Comparison of ENCODE assay signal across 8 cellular contexts in the genomic region with DNA sequence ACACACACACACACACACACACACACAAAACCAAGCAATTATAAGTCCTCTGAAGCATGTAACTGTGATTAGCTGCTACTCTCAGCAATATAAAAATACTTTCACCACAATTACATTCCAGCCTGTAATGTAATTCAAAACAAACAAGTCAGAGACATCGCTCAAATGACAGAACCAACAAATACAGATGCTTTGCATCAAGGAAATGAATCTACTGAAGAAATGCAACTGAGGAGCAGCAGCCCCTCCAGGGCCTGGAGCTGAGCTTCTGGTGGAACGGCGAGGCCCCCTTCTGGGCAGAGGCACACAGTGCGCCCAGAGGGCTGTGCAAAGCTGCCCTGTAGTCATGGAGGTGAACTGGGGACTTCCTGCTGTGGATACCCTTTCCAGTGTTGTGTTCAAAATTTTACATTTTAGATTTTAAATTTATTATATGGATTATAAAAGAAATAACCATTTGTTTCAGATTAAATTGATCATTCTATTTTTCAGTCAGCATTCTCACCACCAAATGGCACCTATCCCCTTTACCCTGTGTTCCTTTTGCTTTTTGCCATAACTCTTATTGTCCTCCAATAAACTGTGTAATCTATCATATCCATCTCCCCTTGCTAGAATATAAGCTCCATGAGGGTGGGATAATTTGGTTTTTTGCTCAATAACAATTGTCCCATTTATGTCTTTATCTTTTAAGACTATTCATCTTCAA. TPM values are rescaled to one million over a fixed set of nuclear protein-coding genes. Genes with fewer than 3 reads are reported as not detected.
DNase-seq lines count a peak whose midpoint lies in the region; ATAC-seq, FAIRE-seq and TF ChIP-seq lines count a peak whose summit lies in the region.

No MANE protein-coding gene starts in this region.

- no peak for FAIRE-seq in urothelium cell line (lab: Jason Lieb, UNC)

- DNase-seq in GM04503 (ENCODE audit: low read depth): peak; percentile 88
- peak; percentile 84 for DNase-seq in GM23338 (ENCODE audit: low spot score)
- DNase-seq in Kasumi-1 (lab: John Stamatoyannopoulos, UW): peak; percentile 69 to 81
- DNase-seq in SJSA1 (ENCODE audit: low read depth in 1 of 2, low spot score in 2 of 2): peak; percentile 64 to 68
- DNase-seq in activated gamma-delta T cell treated with Interleukin-2 at 50 U/mL for 16 hours: peak; percentile 67
- peak; percentile 63 for DNase-seq in germinal center (ENCODE audit: low spot score)
- DNase-seq in trophoblast cell: peak; percentile 77 to 82
- peak; percentile 68 for DNase-seq in urothelium cell line (ENCODE audit: low spot score)

- H2BK120ac ChIP-seq in trophoblast cell (ENCODE audit: insufficient read depth, low read length, poor library complexity): no peak overlapping the region

- no peaks in the 10 kb centered on the region for H3K79me1 ChIP-seq in trophoblast cell (ENCODE audit: low read length)

- no peak overlapping the region for H3K18ac ChIP-seq in trophoblast cell (ENCODE audit: low read length)

- ATAC-seq in GM23338: peak; percentile 100

- H2AK5ac ChIP-seq in trophoblast cell (ENCODE audit: low read length): no peak overlapping the region

- H3K4me3 Mint-ChIP-seq in GM23338: no peak overlapping the region

- no peaks in the 10 kb centered on the region for H3K79me2 ChIP-seq in GM23338 (replicated peaks; ENCODE audit: insufficient read depth)
- no peaks in the 10 kb centered on the region for H3K79me2 ChIP-seq in trophoblast cell (ENCODE audit: control insufficient read depth, insufficient read depth, low read length, poor library complexity)

- H3K4me2 ChIP-seq in GM23338 (no peak overlapping the region), trophoblast cell (ENCODE audit: low read length) (no peak overlapping the region)

- H3K36me3 ChIP-seq in GM23338 (ENCODE audit: insufficient read depth) (peaks cover 4% of the 10 kb centered on the region), SJSA1 (no peaks in the 10 kb centered on the region), trophoblast cell (ENCODE audit: control insufficient read depth in 1 of 2, insufficient read depth in 2 of 2, low read length in 2 of 2) (no peaks in the 10 kb centered on the region)

- no peak overlapping the region for H3K23ac ChIP-seq in trophoblast cell (ENCODE audit: low read length)

- no peak overlapping the region for H3K9ac ChIP-seq in trophoblast cell (ENCODE audit: low read length)

- H3F3A ChIP-seq in GM23338 (replicated peaks; ENCODE audit: low read depth): no peaks in the 10 kb centered on the region

- H2AFZ ChIP-seq in GM23338: no peak overlapping the region
- H2AFZ ChIP-seq in trophoblast cell (ENCODE audit: insufficient read depth, low read length, poor library complexity): no peak overlapping the region

- no peak overlapping the region for H4K12ac ChIP-seq in trophoblast cell (ENCODE audit: low read depth, low read length)

- no peak overlapping the region; the same call in 1 of the 2 replicates for H3K27ac Mint-ChIP-seq in GM23338

- H3K9me3 ChIP-seq in SJSA1 (replicated peaks): no peaks in the 10 kb centered on the region
- no peaks in the 10 kb centered on the region for H3K9me3 ChIP-seq in trophoblast cell (ENCODE audit: insufficient read depth, low read depth, low read length)

- no peak overlapping the region for H3K14ac ChIP-seq in trophoblast cell (ENCODE audit: low read length)

- H3K27me3 ChIP-seq in GM23338 (ENCODE audit: insufficient read depth): no peaks in the 10 kb centered on the region
- no peaks in the 10 kb centered on the region for H3K27me3 ChIP-seq in SJSA1 (replicated peaks)
- no peaks in the 10 kb centered on the region for H3K27me3 ChIP-seq in trophoblast cell (ENCODE audit: insufficient read depth, low read length)

- H3K9me2 ChIP-seq in GM23338 (ENCODE audit: insufficient read depth): no peaks in the 10 kb centered on the region

- no peak overlapping the region for H2BK5ac ChIP-seq in trophoblast cell (ENCODE audit: low read depth, low read length, poor library complexity)

- WGBS in trophoblast cell (ENCODE audit: extremely low coverage, insufficient coverage, insufficient read length): no CpG with 5 or more reads among the region's 4 CpGs

- H3K4me1 ChIP-seq in GM23338 (ENCODE audit: insufficient read depth) (no peaks in the 10 kb centered on the region), SJSA1 (replicated peaks) (0 out of 2 replicates have a peak, but pooled peaks cover 3% of the 10 kb centered on the region), trophoblast cell (ENCODE audit: control insufficient read depth in 1 of 2, insufficient read depth in 2 of 2, low read length in 2 of 2) (no peaks in the 10 kb centered on the region)

- H2BK12ac ChIP-seq in trophoblast cell (ENCODE audit: low read length): no peak overlapping the region

- no peaks in the 10 kb centered on the region for H3K27me3 Mint-ChIP-seq in GM23338 (ENCODE audit: insufficient read depth, low read depth, poor library complexity)

- no peak overlapping the region for H3K4ac ChIP-seq in trophoblast cell (ENCODE audit: low read depth, low read length)

- H3K4me1 Mint-ChIP-seq in GM23338: peaks cover 2% of the 10 kb centered on the region; the same call in 1 of the 3 replicates

- H4K91ac ChIP-seq in trophoblast cell (ENCODE audit: low read depth, low read length): no peak overlapping the region

- H4K20me1 ChIP-seq in GM23338 (replicated peaks; ENCODE audit: insufficient read depth): peaks cover 2% of the 10 kb centered on the region

- peaks cover 6% of the 10 kb centered on the region for H3K36me3 Mint-ChIP-seq in GM23338 (ENCODE audit: low read depth)

- no peak overlapping the region for H3K27ac ChIP-seq in GM23338 (ENCODE audit: low read depth)
- no peak overlapping the region for H3K27ac ChIP-seq in SJSA1
- no peak overlapping the region for H3K27ac ChIP-seq in trophoblast cell (ENCODE audit: low read depth, low read length)

- TF ChIP-seq CTCF in GM23338 (conservative IDR thresholded peaks at IDR 0.05; ENCODE audit: low read depth in 2 of 2): peak; percentile 96

- H3K9me3 Mint-ChIP-seq in GM23338: no peaks in the 10 kb centered on the region

- no peak overlapping the region for H4K8ac ChIP-seq in trophoblast cell (ENCODE audit: low read depth, low read length)

- H3K4me3 ChIP-seq in GM23338 (no peak overlapping the region), SJSA1 (no peak overlapping the region), trophoblast cell (ENCODE audit: low read depth, low read length) (no peak overlapping the region)

TF ChIP-seq in GM23338, 12 proteins besides CTCF, POLR2A, EP300 and RAD21 (continues in another document):
- TF ChIP-seq NANOG (IDR thresholded peaks at IDR 0.05; ENCODE audit: borderline replicate concordance) (no peak), CREB1 (CRISPR knock-in tag; IDR thresholded peaks at IDR 0.05; ENCODE audit: low read depth) (no peak), EZH2 (IDR thresholded peaks at IDR 0.05; ENCODE audit: low read depth, unreplicated experiment) (no peak), JUNB (IDR thresholded peaks at IDR 0.05; ENCODE audit: unreplicated experiment) (no peak)

RNA-seq across cellular contexts. Expression of a gene that starts 23.2 kb away (rescaled TPM):
- 10.8 and 13.7 TPM in 2 replicates for total RNA-seq in GM23338 (2014; rRNA removed; shearing (Covaris generic))
- polyA plus RNA-seq in GM23338 (2016; fragmentation: Nextera tagmentation; extraction: Ambion mirVana): 6.9 and 7.4 TPM in 2 replicates
- total RNA-seq in SJSA1 (2014; rRNA removed; shearing (Covaris generic)): 3.1 and 5.5 TPM in 2 replicates
- polyA plus RNA-seq in trophoblast cell (2013): 1.3 and 1.6 TPM in 2 replicates

RNA-seq across cellular contexts. Expression of a gene that starts 23.3 kb away (rescaled TPM):
- total RNA-seq in GM23338 (2014; rRNA removed; shearing (Covaris generic)): 13.8 and 16.4 TPM in 2 replicates
- 19.4 and 22.7 TPM in 2 replicates for polyA plus RNA-seq in GM23338 (2016; fragmentation: Nextera tagmentation; extraction: Ambion mirVana)
- total RNA-seq in SJSA1 (2014; rRNA removed; shearing (Covaris generic)): 19.7 and 38.5 TPM in 2 replicates
- polyA plus RNA-seq in trophoblast cell (2013): 19.4 and 21.5 TPM in 2 replicates
